ENCODE assay signal across 21 cellular contexts in the genomic region with DNA sequence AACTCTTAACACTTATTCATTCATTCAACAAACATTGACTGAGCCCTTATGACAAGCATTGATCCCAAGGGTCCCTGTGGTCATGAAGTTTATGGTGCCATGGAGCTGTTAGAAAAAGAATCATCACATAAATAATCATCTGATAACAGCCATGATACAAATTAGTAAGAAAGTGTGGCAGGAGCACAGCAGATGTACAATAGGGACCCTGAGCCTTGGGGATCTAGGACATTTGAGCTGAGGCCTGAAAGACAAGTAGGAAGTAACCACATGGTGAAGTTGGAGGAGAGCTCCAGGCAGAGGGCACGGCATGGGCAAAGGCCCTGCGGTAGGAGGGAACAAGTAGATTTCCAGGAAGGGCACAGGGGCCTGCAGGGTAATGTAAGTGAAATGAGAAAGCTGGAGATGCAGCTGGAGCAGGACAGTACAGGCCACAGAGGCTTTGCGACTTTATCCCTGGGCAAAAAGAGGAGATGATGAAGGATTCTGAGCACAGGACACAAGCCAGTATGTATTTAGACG.
"Had no signal": no experiment of that assay in that cellular context is flagged by ENCODE, and none has a peak within 500 bp of the region (broad histone marks: within the 10 kb centered on the region; RNA-seq: fewer than 3 reads in every experiment).

No MANE protein-coding gene starts in this region.

- H3K36me3 Mint-ChIP-seq: activated naive CD8-positive, alpha-beta T cell treated with anti-CD3 and anti-CD28 coated beads, Interleukin-2, amount 10 ng/mL, durations not matched to agents 7 days and 5 days had no signal

- H3K36me3 ChIP-seq: adrenal gland, MG63 had no signal

- ATAC-seq: activated CD4-positive, alpha-beta T cell treated with anti-CD3 and anti-CD28 coated beads for 36 hours had no signal

- H3K4me3 ChIP-seq: adrenal gland, MG63 had no signal

- H3K4me1 ChIP-seq: adrenal gland had no signal

- DNase-seq: activated CD4-positive, alpha-beta memory T cell treated with anti-CD3 and anti-CD28 coated beads, Interleukin-2, amount 10 ng/mL, durations not matched to agents 7 days and 5 days; activated CD4-positive, alpha-beta T cell treated with anti-CD3 and anti-CD28 coated beads for 36 hours; activated CD4-positive, alpha-beta T cell treated with anti-CD3 and anti-CD28 coated beads, Interleukin-2, amount 50 U/mL, for 1 hour; activated gamma-delta T cell; activated naive CD4-positive, alpha-beta T cell treated with anti-CD3 and anti-CD28 coated beads, Interleukin-2, amount 50 U/mL, for 16 hours; activated T-cell treated with anti-CD3 and anti-CD28 coated beads for 4 hours; activated T-cell treated with anti-CD3 and anti-CD28 coated beads, Interleukin-2, amount 50 U/mL, for 48 hours; adrenal gland; anterior cingulate cortex; caudate nucleus; MG63; NCI-H1105 treated with DMSO at 0.1 percent for 48 hours; NCI-H1436 treated with DMSO at 0.1 percent for 48 hours; NCI-H187; NCI-H2081; NCI-H510A treated with DMSO at 0.1 percent for 48 hours; NCI-H69; SIG-M5; WERI-Rb-1 had no signal

- H3K27me3 Mint-ChIP-seq: activated CD4-positive, alpha-beta T cell treated with anti-CD3 and anti-CD28 coated beads for 36 hours; activated T-helper 17 cell treated with anti-CD3 and anti-CD28 coated beads, Interleukin-2, amount 50 U/mL, for 72 hours had no signal

- H3K9me3 Mint-ChIP-seq: activated CD4-positive, alpha-beta memory T cell treated with anti-CD3 and anti-CD28 coated beads, Interleukin-2, amount 10 ng/mL, durations not matched to agents 7 days and 5 days; activated naive CD8-positive, alpha-beta T cell treated with anti-CD3 and anti-CD28 coated beads, Interleukin-2, amount 10 ng/mL, durations not matched to agents 7 days and 5 days; activated T-helper 17 cell treated with anti-CD3 and anti-CD28 coated beads, Interleukin-2, amount 50 U/mL, for 72 hours had no signal

- H3K9me3 ChIP-seq: adrenal gland, MG63 had no signal

- H3K4me3 Mint-ChIP-seq: activated CD4-positive, alpha-beta memory T cell treated with anti-CD3 and anti-CD28 coated beads, Interleukin-2, amount 10 ng/mL, durations not matched to agents 7 days and 5 days; activated CD4-positive, alpha-beta T cell treated with anti-CD3 and anti-CD28 coated beads for 36 hours; activated naive CD8-positive, alpha-beta T cell treated with anti-CD3 and anti-CD28 coated beads, Interleukin-2, amount 10 ng/mL, durations not matched to agents 7 days and 5 days; activated T-helper 17 cell treated with anti-CD3 and anti-CD28 coated beads, Interleukin-2, amount 50 U/mL, for 72 hours had no signal

- H3K27ac Mint-ChIP-seq: activated CD4-positive, alpha-beta memory T cell treated with anti-CD3 and anti-CD28 coated beads, Interleukin-2, amount 10 ng/mL, durations not matched to agents 7 days and 5 days; activated CD4-positive, alpha-beta T cell treated with anti-CD3 and anti-CD28 coated beads for 36 hours; activated naive CD8-positive, alpha-beta T cell treated with anti-CD3 and anti-CD28 coated beads, Interleukin-2, amount 10 ng/mL, durations not matched to agents 7 days and 5 days; activated T-helper 17 cell treated with anti-CD3 and anti-CD28 coated beads, Interleukin-2, amount 50 U/mL, for 72 hours had no signal

- H3K27me3 ChIP-seq: adrenal gland, MG63 had no signal

- H3K4me1 Mint-ChIP-seq: activated CD4-positive, alpha-beta T cell treated with anti-CD3 and anti-CD28 coated beads for 36 hours; activated naive CD8-positive, alpha-beta T cell treated with anti-CD3 and anti-CD28 coated beads, Interleukin-2, amount 10 ng/mL, durations not matched to agents 7 days and 5 days; activated T-helper 17 cell treated with anti-CD3 and anti-CD28 coated beads, Interleukin-2, amount 50 U/mL, for 72 hours had no signal

- H3K27ac ChIP-seq: adrenal gland, WERI-Rb-1 had no signal
